In genomic region chr4:15020502-15021286, GRCh38 we compare ENCODE assay signal across 12 cellular contexts. TPM values are rescaled to one million over a fixed set of nuclear protein-coding genes. Genes with fewer than 3 reads are reported as not detected.
DNase-seq lines count a peak whose midpoint lies in the region; ATAC-seq and TF ChIP-seq lines count a peak whose summit lies in the region.
"Had no signal": no experiment of that assay in that cellular context is flagged by ENCODE, and none has a peak within 500 bp of the region (broad histone marks: within the 10 kb centered on the region; RNA-seq: fewer than 3 reads in every experiment).

No MANE protein-coding gene starts in this region.

- H3K27me3 ChIP-seq in right atrium auricular region (no peaks in the 10 kb centered on the region), layer of hippocampus (ENCODE audit: control insufficient read depth, insufficient read depth, low read length) (no peaks in the 10 kb centered on the region)
- H3K27me3 ChIP-seq: heart right ventricle had no signal

- intact Hi-C loops in Right ventricle myocardium inferior (cut with DNase I) = no loop called here

- no peak for TF ChIP-seq CTCF in right atrium auricular region (IDR thresholded peaks at IDR 0.05)

- H3K9me3 ChIP-seq in right atrium auricular region = no peaks in the 10 kb centered on the region

- H3K27ac ChIP-seq in right atrium auricular region (no peak overlapping the region), layer of hippocampus (ENCODE audit: low read depth, low read length) (peak overlapping the region; percentile 66)

- H3K4me3 ChIP-seq in right atrium auricular region = no peak overlapping the region
- H3K4me3 ChIP-seq: heart right ventricle had no signal

- DNase-seq in Right ventricle myocardium inferior (ENCODE audit: missing footprints) (no peak), right atrium auricular region (ENCODE audit: low spot score) (no peak), OCI-M1 (lab: John Stamatoyannopoulos, UW) (peak; percentile 50), NCI-H2196 (lab: John Stamatoyannopoulos, UW; ENCODE audit: unreplicated experiment) (no peak), UCSD-AML1 (lab: John Stamatoyannopoulos, UW; ENCODE audit: unreplicated experiment) (no peak), NCI-H345 (lab: John Stamatoyannopoulos, UW) (no peak)
- DNase-seq in effector CD4-positive, alpha-beta T cell = no peak
- DNase-seq: 8988T; activated naive CD4-positive, alpha-beta T cell treated with Interleukin-2 at 50 U/mL for 16 hours; DMS79; heart right ventricle had no signal

- ATAC-seq in Right ventricle myocardium inferior = peak; percentile 70

- H3K4me1 ChIP-seq in right atrium auricular region = peaks cover 0 to 35% of the 10 kb centered on the region in 2 donors

- peaks cover 13% of the 10 kb centered on the region for H3K36me3 ChIP-seq in right atrium auricular region

RNA-seq across cellular contexts. Expression of gene CPEB2, which starts 18.4 kb away (rescaled TPM):
- total RNA-seq in Right ventricle myocardium inferior = 23.7 TPM
- total RNA-seq in right atrium auricular region = 10 to 100 TPM in 1 of 2 donors, 1 to 10 TPM in 1; 8.6 to 11.6 TPM
